8 cellular contexts compared by ENCODE assay signal in genomic region chr1:51644012-51644411, GRCh38. TPM values are rescaled to one million over a fixed set of nuclear protein-coding genes. Genes with fewer than 3 reads are reported as not detected.
DNase-seq lines count a peak whose midpoint lies in the region; ATAC-seq, FAIRE-seq and TF ChIP-seq lines count a peak whose summit lies in the region.
"Not testable (repeated sequence)": the region's sequence is repeated elsewhere in the genome, so short reads cannot be mapped to it uniquely, and the experiment has no call there.

No MANE protein-coding gene starts in this region.

- 82% methylated on average over 5 of the region's 5 CpGs for WGBS in K562 (ENCODE audit: insufficient coverage, low coverage, missing lambda C conversion rate)
- WGBS in esophagus muscularis mucosa: 92% methylated on average over 5 of the region's 5 CpGs
- 90 to 94% (median 91%) methylated on average over 5 of the region's 5 CpGs for WGBS in ovary, 3 donors
- WGBS in stomach, 5 donors: 79 to 96% (median 91%) methylated on average over 5 of the region's 5 CpGs

- H3K9me3 ChIP-seq in HEK293 (ENCODE audit: control insufficient read depth, insufficient read depth, low read depth, low read length); Panc1 (ENCODE audit: control insufficient read depth, insufficient read depth, low read depth, low read length); K562 (replicated peaks; ENCODE audit: control insufficient read depth, insufficient read depth, low read depth, low read length); esophagus muscularis mucosa; keratinocyte (ENCODE audit: control insufficient read depth, low read depth, low read length); ovary; stomach; uterus: not testable (repeated sequence)

- H3K4me3 ChIP-seq in HEK293 (ENCODE audit: low read depth, low read length); Panc1 (ENCODE audit: low read depth in 2 of 2, low read length in 2 of 2); K562; esophagus muscularis mucosa; keratinocyte (ENCODE audit: control insufficient read depth in 2 of 3, extremely low read depth in 1 of 3, insufficient read depth in 2 of 3, low read depth in 1 of 3, low read length in 3 of 3); ovary; stomach; uterus: not testable (repeated sequence)

- H3K4me1 ChIP-seq in HEK293 (ENCODE audit: control insufficient read depth, insufficient read depth, low read length): not testable (repeated sequence)
- H3K4me1 ChIP-seq in Panc1 (ENCODE audit: control insufficient read depth, insufficient read depth, low read length) (peaks cover 22% of the 10 kb centered on the region), K562 (replicated peaks in 1 of 2; ENCODE audit: control insufficient read depth in 2 of 2, insufficient read depth in 2 of 2, low read length in 2 of 2) (peaks cover 5 to 16% of the 10 kb centered on the region in 2 experiments), esophagus muscularis mucosa (peaks cover 42 to 71% (median 63%) of the 10 kb centered on the region in 4 donors), keratinocyte (ENCODE audit: control insufficient read depth, extremely low read depth, insufficient read depth, low read length) (peaks cover 27% of the 10 kb centered on the region), ovary (ENCODE audit: insufficient read depth) (peaks cover 25% of the 10 kb centered on the region), stomach (peaks cover 18 to 63% (median 39%) of the 10 kb centered on the region in 4 donors), uterus (peaks cover 8 to 27% of the 10 kb centered on the region in 2 donors)

- TF ChIP-seq CTCF in HEK293 (tag by site-specific recombination; IDR thresholded peaks at IDR 0.05); Panc1 (IDR thresholded peaks at IDR 0.05); K562 (IDR thresholded peaks at IDR 0.05 in 2 of 3, conservative IDR thresholded peaks at IDR 0.05 in 1 of 3; ENCODE audit: insufficient read depth in 2 of 3, low read depth in 1 of 3, low read length in 3 of 3); esophagus muscularis mucosa (IDR thresholded peaks at IDR 0.05); keratinocyte (optimal IDR thresholded peaks at IDR 0.05 in 1 of 3, IDR thresholded peaks at IDR 0.05 in 1 of 3, conservative IDR thresholded peaks at IDR 0.05 in 1 of 3; ENCODE audit: extremely low read depth in 1 of 3, insufficient read depth in 2 of 3, low read length in 3 of 3); ovary (IDR thresholded peaks at IDR 0.05); stomach (IDR thresholded peaks at IDR 0.05); uterus (IDR thresholded peaks at IDR 0.05): not testable (repeated sequence)

- not testable (repeated sequence) for TF ChIP-seq RAD21 in K562 (CRISPR knock-in tag; conservative IDR thresholded peaks at IDR 0.05 in 1 of 2, IDR thresholded peaks at IDR 0.05 in 1 of 2)

- BruUV-seq in Panc1 (replicated peaks; lab: Mats Ljungman, UMichigan); K562 (replicated peaks; lab: Mats Ljungman, UMichigan): not testable (repeated sequence)

- not testable (repeated sequence) for H3K4me2 ChIP-seq in K562 (ENCODE audit: insufficient read depth, low read length); keratinocyte (ENCODE audit: control insufficient read depth, extremely low read depth, insufficient read depth, low read depth, low read length)

- DNase-seq in Panc1 (ENCODE audit: low read depth, low spot score); K562 (ENCODE audit: extremely low read depth in 1 of 4, low spot score in 3 of 4); keratinocyte (ENCODE audit: low read depth, low spot score); ovary; stomach; uterus: not testable (repeated sequence)
- peak; percentile 1 for DNase-seq in esophagus muscularis mucosa (ENCODE audit: extremely low spot score)

- POLR2A ChIA-PET in HEK293 (lab: Yijun Ruan, JAX): not testable (repeated sequence)
- POLR2A ChIA-PET in Panc1 (lab: Charles Lee): interaction anchor here (0.6 kb wide), 1 partner anchor 34 kb away, joined by 10 read pairs; no protein-coding TSS in a partner anchor
- POLR2A ChIA-PET in K562 (lab: Yijun Ruan, JAX): interaction anchor here (0.6 to 1.7 kb wide), 3 partner anchors 23 to 115 kb away, joined by 3 to 4 read pairs (median 3); no protein-coding TSS in a partner anchor

- H3K79me2 ChIP-seq in K562 (ENCODE audit: control insufficient read depth, insufficient read depth, low read length): peaks cover 53% of the 10 kb centered on the region
- peaks cover 63% of the 10 kb centered on the region for H3K79me2 ChIP-seq in keratinocyte (ENCODE audit: control insufficient read depth, insufficient read depth, low read length)

- in situ Hi-C loops in Panc1 (cut with HindIII; ENCODE audit: low pct_unique_long_range_greater_than_20kb, low sequenced_read_pairs); K562 (cut with MboI): not testable (repeated sequence)

- not testable (repeated sequence) for TF ChIP-seq EP300 in K562 (IDR thresholded peaks at IDR 0.05; ENCODE audit: low read length); esophagus muscularis mucosa (IDR thresholded peaks at IDR 0.05); ovary (IDR thresholded peaks at IDR 0.05); stomach (IDR thresholded peaks at IDR 0.05)

- H3K27ac ChIP-seq in HEK293 (ENCODE audit: extremely low read depth, low read depth, low read length); K562 (ENCODE audit: extremely low read depth, low read depth, low read length): not testable (repeated sequence)
- H3K27ac ChIP-seq in Panc1 (ENCODE audit: low read length) (peak overlapping the region; percentile 74), esophagus muscularis mucosa (replicated peaks in 1 of 4) (peak overlapping the region; percentile 72 to 77 (median 74)), keratinocyte (ENCODE audit: control insufficient read depth, insufficient read depth, low read length) (peak overlapping the region; percentile 45), ovary (peak overlapping the region; percentile 7 to 84), stomach (peak overlapping the region in 4 of 5 donors; percentile 24 to 73 (median 54)), uterus (peak overlapping the region; percentile 93 to 94)

- H3K36me3 ChIP-seq in HEK293 (ENCODE audit: control insufficient read depth in 2 of 2, insufficient read depth in 1 of 2, low read length in 2 of 2); Panc1 (ENCODE audit: control insufficient read depth, insufficient read depth, low read length); K562 (ENCODE audit: control insufficient read depth, insufficient read depth, low read length); esophagus muscularis mucosa; keratinocyte (ENCODE audit: control insufficient read depth in 2 of 2, extremely low read depth in 1 of 2, insufficient read depth in 2 of 2, low read length in 2 of 2); ovary; stomach; uterus: not testable (repeated sequence)

- intact Hi-C loops in Panc1 (cut with micrococcal nuclease; ENCODE audit: unreplicated experiment); K562 (cut with micrococcal nuclease); esophagus muscularis mucosa (cut with DNase I); ovary (cut with DNase I); stomach (cut with DNase I; ENCODE audit: low total_unique reads); uterus (cut with DNase I; ENCODE audit: low total_unique reads): not testable (repeated sequence)

- H2AFZ ChIP-seq in K562 (ENCODE audit: low read depth, low read length); keratinocyte (ENCODE audit: control insufficient read depth, low read length): not testable (repeated sequence)

- FAIRE-seq in K562 (lab: Jason Lieb, UNC); keratinocyte (lab: Jason Lieb, UNC): not testable (repeated sequence)

- not testable (repeated sequence) for H3K9ac ChIP-seq in K562 (ENCODE audit: insufficient read depth in 1 of 2, low read depth in 2 of 2, low read length in 2 of 2); keratinocyte (ENCODE audit: control insufficient read depth, extremely low read depth, insufficient read depth, low read length)

- CTCF ChIA-PET in HEK293 (lab: Yijun Ruan, JAX): interaction anchor here (1.2 kb wide), 1 partner anchor 125 kb away, joined by 3 read pairs; no protein-coding TSS in a partner anchor
- CTCF ChIA-PET in Panc1 (lab: Charles Lee); K562 (lab: Yijun Ruan, JAX; ENCODE audit: low intra/inter-chr PET ratio): not testable (repeated sequence)

- H4K20me1 ChIP-seq in K562 (replicated peaks; ENCODE audit: control insufficient read depth, insufficient read depth, low read length); keratinocyte (ENCODE audit: control insufficient read depth, extremely low read depth, insufficient read depth, low read length): not testable (repeated sequence)

- dilution Hi-C loops in keratinocyte (cut with MboI; ENCODE audit: extremely low pct_ligation_motif_present, low sequenced_read_pairs): not testable (repeated sequence)

- not testable (repeated sequence) for TF ChIP-seq POLR2A in K562 (conservative IDR thresholded peaks at IDR 0.05); esophagus muscularis mucosa (IDR thresholded peaks at IDR 0.05; ENCODE audit: low read depth); ovary (IDR thresholded peaks at IDR 0.05); stomach (IDR thresholded peaks at IDR 0.05); uterus (IDR thresholded peaks at IDR 0.05)

- not testable (repeated sequence) for H3K27me3 ChIP-seq in Panc1 (ENCODE audit: control insufficient read depth, insufficient read depth, low read length); K562 (ENCODE audit: control insufficient read depth in 2 of 2, insufficient read depth in 2 of 2, low read length in 2 of 2); esophagus muscularis mucosa; keratinocyte (ENCODE audit: control insufficient read depth, extremely low read depth, insufficient read depth, low read length); ovary; stomach; uterus

- ATAC-seq in Panc1, K562: not testable (repeated sequence)

- H3K9me1 ChIP-seq in K562 (ENCODE audit: control insufficient read depth, insufficient read depth, low read length); keratinocyte (ENCODE audit: control insufficient read depth, extremely low read depth, insufficient read depth, low read length): not testable (repeated sequence)

RNA-seq across cellular contexts. Expression of gene OSBPL9, which starts 27.1 kb away (rescaled TPM):
- total RNA-seq in Panc1 (2021; ENCODE audit: unreplicated experiment): 85.5 TPM
- polyA plus RNA-seq in Panc1 (2012; ENCODE audit: insufficient read length): 63.5 TPM
- total RNA-seq in K562 (2011; cell fraction: chromatin; rRNA removed; ENCODE audit: low replicate concordance): 130 and 303 TPM in 2 replicates
- total RNA-seq in K562 (2011; cell fraction: nucleolus; rRNA removed): 63.4 and 95.5 TPM in 2 replicates
- total RNA-seq in K562 (2011; cell fraction: nucleoplasm; rRNA removed): 155 and 245 TPM in 2 replicates
- 170 and 185 TPM in 2 replicates for total RNA-seq in K562 (2014; rRNA removed)
- total RNA-seq in K562 (2014; rRNA removed; fragmentation: Illumina TruSeq; extraction: Trizol): 210 and 239 TPM in 2 replicates
- total RNA-seq in K562 (2015; rRNA removed; fragmentation: Illumina TruSeq; extraction: Trizol): 209 and 211 TPM in 2 replicates
- 131 and 136 TPM in 2 replicates for total RNA-seq in K562 (2021)
- 194 and 219 TPM in 2 replicates for polyA plus RNA-seq in K562 (2011; rRNA removed)
- 158 and 177 TPM in 2 replicates for polyA plus RNA-seq in K562 (2011; cell fraction: cytosol; rRNA removed)
- polyA plus RNA-seq in K562 (2011; cell fraction: nucleus; rRNA removed): 148 and 218 TPM in 2 replicates
- 109 and 119 TPM in 2 replicates for polyA plus RNA-seq in K562 (2012)
- polyA plus RNA-seq in K562 (2014; fragmentation: Illumina TruSeq; extraction: Trizol): 209 and 217 TPM in 2 replicates
- polyA plus RNA-seq in K562 (2014; fragmentation: Nextera tagmentation; extraction: Ambion mirVana): 10 to 100 TPM; 43.9 to 66.2 TPM
- polyA plus RNA-seq in K562 (2014; rRNA removed): 140 and 148 TPM in 2 replicates
- 239 and 277 TPM in 2 replicates for polyA minus RNA-seq in K562 (2011; rRNA and poly(A)+ RNA removed)
- polyA minus RNA-seq in K562 (2011; cell fraction: cytosol; rRNA and poly(A)+ RNA removed): 116 and 142 TPM in 2 replicates
- polyA minus RNA-seq in K562 (2011; cell fraction: nucleus; rRNA and poly(A)+ RNA removed): 109 and 204 TPM in 2 replicates
- 10 to 100 TPM; 66.8 to 84.5 (median 75.9) TPM for total RNA-seq in esophagus muscularis mucosa
- 49.1 to 68.0 TPM (median 62.7 TPM) in 3 replicates for polyA plus RNA-seq in keratinocyte
- 33.5 TPM for polyA plus RNA-seq in keratinocyte (2011; ENCODE audit: low read depth)
- 33.1 and 74.8 TPM in 2 replicates for polyA plus RNA-seq in keratinocyte (2011; cell fraction: cytosol; rRNA removed)
- polyA plus RNA-seq in keratinocyte (2011; cell fraction: nucleus; rRNA removed): 63.3 and 70.7 TPM in 2 replicates
- 36.3 and 38.4 TPM in 2 replicates for polyA plus RNA-seq in keratinocyte (2012; ENCODE audit: low replicate concordance)
- polyA minus RNA-seq in keratinocyte: 82.5 to 90.1 TPM (median 90.1 TPM) in 3 replicates
- 42.0 TPM for polyA minus RNA-seq in keratinocyte (2011; cell fraction: cytosol; rRNA and poly(A)+ RNA removed)
- polyA minus RNA-seq in keratinocyte (2011; cell fraction: nucleus; rRNA and poly(A)+ RNA removed): 71.3 and 98.7 TPM in 2 replicates
- total RNA-seq in ovary: 10 to 100 TPM; 53.1 to 92.4 (median 72.6) TPM
- 10 to 100 TPM; 65.3 to 73.1 TPM for polyA plus RNA-seq in ovary
- 100 to 1,000 TPM in 4 of 5 donors, 10 to 100 TPM in 1; 29.8 to 461 (median 202) TPM for total RNA-seq in stomach
- polyA plus RNA-seq in stomach: 10 to 100 TPM; 30.9 to 72.2 (median 52.2) TPM
- 100 to 1,000 TPM in 3 of 4 donors, 10 to 100 TPM in 1; 94.0 to 122 (median 108) TPM for total RNA-seq in uterus
